In genomic region chr10:102453502-102453901, GRCh38 we compare ENCODE assay signal across 11 cellular contexts. TPM values are rescaled to one million over a fixed set of nuclear protein-coding genes. Genes with fewer than 3 reads are reported as not detected.
DNase-seq lines count a peak whose midpoint lies in the region; ATAC-seq and TF ChIP-seq lines count a peak whose summit lies in the region.
"Had no signal": no experiment of that assay in that cellular context is flagged by ENCODE, and none has a peak within 500 bp of the region (broad histone marks: within the 10 kb centered on the region; RNA-seq: fewer than 3 reads in every experiment).

No MANE protein-coding gene starts in this region.

- H3K23ac ChIP-seq in mesenchymal stem cell (ENCODE audit: low read length in 2 of 2) = no peak overlapping the region

- WGBS in mesenchymal stem cell = 71% methylated on average over 5 of the region's 5 CpGs

- no peak for TF ChIP-seq CTCF in HCT116 (IDR thresholded peaks at IDR 0.05 in 2 of 3, conservative IDR thresholded peaks at IDR 0.05 in 1 of 3; ENCODE audit: borderline replicate concordance in 1 of 3, insufficient read depth in 1 of 3, low read depth in 2 of 3, low read length in 2 of 3)

- intact Hi-C loops in HCT116 (cut with micrococcal nuclease) = no loop called here

- H3K27ac ChIP-seq in ACC112 (ENCODE audit: low read depth, low read length) = peak overlapping the region; percentile 70
- peak overlapping the region; percentile 60; the same call in 1 of the 2 replicates for H3K27ac ChIP-seq in HCT116 (ENCODE audit: low read depth, low read length)
- no peak overlapping the region for H3K27ac ChIP-seq in mesenchymal stem cell (ENCODE audit: low read length, poor library complexity, severe bottlenecking)

- RAD21 ChIA-PET in HCT116 (lab: Charles Lee; ENCODE audit: low non-redundant PET in 1 of 2, low total read pairs in 2 of 2, uncharacterized antibody in 2 of 2, unreplicated experiment in 2 of 2) = interaction anchor here in 1 of 2 experiments (0.6 kb wide), 1 partner anchor 10 kb away, joined by 3 read pairs; no protein-coding TSS in a partner anchor

- no peak overlapping the region for H3K4me3 Mint-ChIP-seq in activated naive CD8-positive, alpha-beta T cell treated with anti-CD3 and anti-CD28 coated beads, Interleukin-2, amount 50 U/mL, for 24 hours
- no peak overlapping the region for H3K4me3 Mint-ChIP-seq in effector memory CD8-positive, alpha-beta T cell

- H3K4me3 ChIP-seq in ACC112 (ENCODE audit: low read depth, low read length) (0 out of 2 replicates have a peak overlapping the region, but pooled peaks have one; percentile 13), HCT116 (replicated peaks in 1 of 2; ENCODE audit: low read depth in 1 of 2, low read length in 2 of 2) (no peak overlapping the region), mesenchymal stem cell (ENCODE audit: insufficient read depth in 1 of 2, low read depth in 1 of 2, low read length in 2 of 2) (no peak overlapping the region)

- H2BK5ac ChIP-seq in mesenchymal stem cell (ENCODE audit: low read depth, low read length, poor library complexity, severe bottlenecking) = no peak overlapping the region

- no peak overlapping the region for H2BK120ac ChIP-seq in mesenchymal stem cell (ENCODE audit: low read depth, low read length)

- H3K9ac ChIP-seq in HCT116 (ENCODE audit: low read length) (peak overlapping the region; percentile 7; the same call in 1 of the 2 replicates), mesenchymal stem cell (ENCODE audit: low read length) (peak overlapping the region; percentile 14)

- POLR2A ChIA-PET in HCT116 (lab: Charles Lee) = interaction anchor here (1.4 to 6.1 kb wide), 3 partner anchors 8 to 20 kb away, joined by 3 to 39 read pairs (median 36); partner anchors contain the start of gene CUEDC2

- no peak overlapping the region for H3K14ac ChIP-seq in mesenchymal stem cell (ENCODE audit: low read length in 2 of 2)

- no peaks in the 10 kb centered on the region for H4K20me1 ChIP-seq in HCT116 (ENCODE audit: insufficient read depth)

- DNase-seq in HCT116 (ENCODE audit: low read depth, low spot score) (no peak), mesenchymal stem cell (peak; percentile 63), NCI-H1105 (lab: John Stamatoyannopoulos, UW) (no peak), amygdala (lab: John Stamatoyannopoulos, UW) (no peak)
- no peak for DNase-seq in activated naive CD8-positive, alpha-beta T cell treated with anti-CD3 and anti-CD28 coated beads, Interleukin-2, amount 50 U/mL, for 24 hours
- no peak for DNase-seq in effector memory CD8-positive, alpha-beta T cell
- DNase-seq: naive B cell, NCI-H2029 treated with DMSO at 0.1 percent for 48 hours had no signal

- ATAC-seq in HCT116 (no peak), HG02588 (IDR thresholded peaks at IDR 0.05; ENCODE audit: unreplicated experiment) (no peak)
- ATAC-seq in activated naive CD8-positive, alpha-beta T cell treated with anti-CD3 and anti-CD28 coated beads, Interleukin-2, amount 50 U/mL, for 24 hours = no peak
- ATAC-seq in effector memory CD8-positive, alpha-beta T cell (replicated peaks) = no peak
- ATAC-seq: T-cell had no signal

- peak overlapping the region in 1 of 2 experiments; percentile 76 for H2BK12ac ChIP-seq in mesenchymal stem cell (ENCODE audit: low read length in 2 of 2)

- H3K4me1 Mint-ChIP-seq in activated naive CD8-positive, alpha-beta T cell treated with anti-CD3 and anti-CD28 coated beads, Interleukin-2, amount 50 U/mL, for 24 hours = peaks cover 43% of the 10 kb centered on the region
- H3K4me1 Mint-ChIP-seq in effector memory CD8-positive, alpha-beta T cell (ENCODE audit: low read depth in 2 of 2) = peaks cover 20 to 31% of the 10 kb centered on the region in 2 donors

- H3K79me2 ChIP-seq in ACC112 (ENCODE audit: control insufficient read depth, insufficient read depth, low read length, unreplicated experiment) = peaks cover 2% of the 10 kb centered on the region
- H3K79me2 ChIP-seq in HCT116 (ENCODE audit: insufficient read depth, low read length) = peaks cover 35% of the 10 kb centered on the region

- H3K9me3 Mint-ChIP-seq in activated naive CD8-positive, alpha-beta T cell treated with anti-CD3 and anti-CD28 coated beads, Interleukin-2, amount 50 U/mL, for 24 hours = no peaks in the 10 kb centered on the region
- no peaks in the 10 kb centered on the region for H3K9me3 Mint-ChIP-seq in effector memory CD8-positive, alpha-beta T cell
- H3K9me3 Mint-ChIP-seq: T-cell had no signal

- H3K9me3 ChIP-seq in HCT116 (ENCODE audit: control insufficient read depth in 1 of 2, insufficient read depth in 1 of 2, low read depth in 1 of 2, low read length in 2 of 2) (no peaks in the 10 kb centered on the region), mesenchymal stem cell (ENCODE audit: control insufficient read depth, low read length) (no peaks in the 10 kb centered on the region)

- no peak for TF ChIP-seq RAD21 in HCT116 (IDR thresholded peaks at IDR 0.05; ENCODE audit: low read depth)

- TF ChIP-seq POLR2A in HCT116 (IDR thresholded peaks at IDR 0.05; ENCODE audit: borderline replicate concordance, extremely low read depth, insufficient read depth, insufficient read length) = no peak

- no TSS peak for BruUV-seq in HCT116 (replicated peaks; lab: Mats Ljungman, UMichigan)

- H4K8ac ChIP-seq in mesenchymal stem cell (ENCODE audit: low read length) = no peak overlapping the region

- H2AK5ac ChIP-seq in mesenchymal stem cell (ENCODE audit: low read length, severe bottlenecking) = peak overlapping the region; percentile 59

- H3K36me3 Mint-ChIP-seq in activated naive CD8-positive, alpha-beta T cell treated with anti-CD3 and anti-CD28 coated beads, Interleukin-2, amount 50 U/mL, for 24 hours (ENCODE audit: low read depth) = peaks cover 25% of the 10 kb centered on the region
- peaks cover 21% of the 10 kb centered on the region for H3K36me3 Mint-ChIP-seq in effector memory CD8-positive, alpha-beta T cell (ENCODE audit: insufficient read depth)
- H3K36me3 Mint-ChIP-seq: naive B cell had no signal

- CTCF ChIA-PET in HCT116 (lab: Charles Lee) = interaction anchor here (0.7 to 1.1 kb wide), 4 partner anchors 8 to 223 kb away, joined by 3 to 6 read pairs (median 4); no protein-coding TSS in a partner anchor

- H4K91ac ChIP-seq in mesenchymal stem cell (ENCODE audit: low read length) = no peak overlapping the region

- no peak overlapping the region for H3K4ac ChIP-seq in mesenchymal stem cell (ENCODE audit: low read depth in 1 of 2, low read length in 2 of 2)

- H2AFZ ChIP-seq in ACC112 (ENCODE audit: low read length, unreplicated experiment) = no peak overlapping the region
- H2AFZ ChIP-seq in HCT116 (ENCODE audit: low read depth, low read length, poor library complexity, severe bottlenecking) = no peak overlapping the region
- no peak overlapping the region for H2AFZ ChIP-seq in mesenchymal stem cell (ENCODE audit: low read depth, low read length)

- H2BK15ac ChIP-seq in mesenchymal stem cell (ENCODE audit: low read depth, poor library complexity, severe bottlenecking) = no peak overlapping the region

- H3K9me2 ChIP-seq in HCT116 (ENCODE audit: insufficient read depth) = no peaks in the 10 kb centered on the region

- peak overlapping the region in 1 of 2 experiments; percentile 49 for H3K18ac ChIP-seq in mesenchymal stem cell (ENCODE audit: low read depth in 1 of 2, low read length in 2 of 2)

- H3K4me1 ChIP-seq in ACC112 (ENCODE audit: control insufficient read depth, insufficient read depth, low read length, unreplicated experiment) = peaks cover 44% of the 10 kb centered on the region
- H3K4me1 ChIP-seq in HCT116 (ENCODE audit: control insufficient read depth in 1 of 2, insufficient read depth in 2 of 2, low read length in 2 of 2) = peaks cover 28 to 38% of the 10 kb centered on the region in 2 experiments
- peaks cover 32% of the 10 kb centered on the region for H3K4me1 ChIP-seq in mesenchymal stem cell (ENCODE audit: control insufficient read depth, insufficient read depth, low read depth, low read length)

- no peaks in the 10 kb centered on the region for H3K27me3 ChIP-seq in ACC112 (ENCODE audit: insufficient read depth, low read length)
- no peaks in the 10 kb centered on the region for H3K27me3 ChIP-seq in HCT116 (ENCODE audit: insufficient read depth, low read length)
- H3K27me3 ChIP-seq in mesenchymal stem cell (ENCODE audit: control insufficient read depth in 1 of 2, insufficient read depth in 1 of 2, low read length in 2 of 2) = no peaks in the 10 kb centered on the region

- H3K27me3 Mint-ChIP-seq in activated naive CD8-positive, alpha-beta T cell treated with anti-CD3 and anti-CD28 coated beads, Interleukin-2, amount 50 U/mL, for 24 hours = no peaks in the 10 kb centered on the region
- no peaks in the 10 kb centered on the region for H3K27me3 Mint-ChIP-seq in effector memory CD8-positive, alpha-beta T cell
- H3K27me3 Mint-ChIP-seq: naive B cell, T-cell had no signal

- peaks cover 10% of the 10 kb centered on the region for H3K79me1 ChIP-seq in mesenchymal stem cell (replicated peaks; ENCODE audit: low read length, poor library complexity, severe bottlenecking)

- H3K4me2 ChIP-seq in HCT116 (ENCODE audit: low read length) (peak overlapping the region; percentile 98), mesenchymal stem cell (ENCODE audit: low read length, poor library complexity, severe bottlenecking) (no peak overlapping the region)

- peak overlapping the region; percentile 96 for H3K27ac Mint-ChIP-seq in activated naive CD8-positive, alpha-beta T cell treated with anti-CD3 and anti-CD28 coated beads, Interleukin-2, amount 50 U/mL, for 24 hours
- H3K27ac Mint-ChIP-seq in effector memory CD8-positive, alpha-beta T cell = peak overlapping the region in 1 of 2 donors; percentile 82

- no peaks in the 10 kb centered on the region for H3K36me3 ChIP-seq in ACC112 (ENCODE audit: insufficient read depth, low read length)
- H3K36me3 ChIP-seq in HCT116 (ENCODE audit: control insufficient read depth in 1 of 2, insufficient read depth in 2 of 2, low read length in 2 of 2) = peaks cover 4 to 13% of the 10 kb centered on the region in 2 experiments; a peak in 2 of 4 replicates
- H3K36me3 ChIP-seq in mesenchymal stem cell (ENCODE audit: control insufficient read depth in 1 of 2, insufficient read depth in 2 of 2, low read depth in 1 of 2, low read length in 2 of 2) = peaks cover 0 to 7% of the 10 kb centered on the region in 2 experiments

RNA-seq across cellular contexts. Expression of gene C10orf95, which starts 2.2 kb away (rescaled TPM):
- total RNA-seq in HCT116 (2021; ENCODE audit: unreplicated experiment) = 2.1 TPM
- 3.8 TPM in 2 replicates for polyA plus RNA-seq in HCT116 (2012)
- not detected for polyA plus RNA-seq in mesenchymal stem cell (2013, experiment 1 of 2)
- 0.03 TPM for polyA plus RNA-seq in mesenchymal stem cell (2013, experiment 2 of 2)

RNA-seq across cellular contexts. Expression of gene CUEDC2, which starts 21.1 kb away (rescaled TPM):
- total RNA-seq in HCT116 (2021; ENCODE audit: unreplicated experiment) = 96.7 TPM
- polyA plus RNA-seq in HCT116 (2012) = 77.0 and 106 TPM in 2 replicates
- polyA plus RNA-seq in mesenchymal stem cell (2013, experiment 1 of 2) = 77.8 TPM
- polyA plus RNA-seq in mesenchymal stem cell (2013, experiment 2 of 2) = 80.7 TPM

RNA-seq across cellular contexts. Expression of gene FBXL15, which starts 32.9 kb away (rescaled TPM):
- 21.1 TPM for total RNA-seq in HCT116 (2021; ENCODE audit: unreplicated experiment)
- polyA plus RNA-seq in HCT116 (2012) = 15.8 and 19.9 TPM in 2 replicates
- polyA plus RNA-seq in mesenchymal stem cell (2013, experiment 1 of 2) = 7.3 TPM
- 7.5 TPM for polyA plus RNA-seq in mesenchymal stem cell (2013, experiment 2 of 2)

RNA-seq across cellular contexts. Expression of gene PSD, which starts 34.9 kb away (rescaled TPM):
- 9.7 TPM for total RNA-seq in HCT116 (2021; ENCODE audit: unreplicated experiment)
- polyA plus RNA-seq in HCT116 (2012) = 8.5 and 8.7 TPM in 2 replicates
- polyA plus RNA-seq in mesenchymal stem cell (2013, experiment 1 of 2) = 2.6 TPM
- polyA plus RNA-seq in mesenchymal stem cell (2013, experiment 2 of 2) = 2.2 TPM

RNA-seq across cellular contexts. Expression of gene ACTR1A, which starts 49.0 kb away (rescaled TPM):
- 94.2 TPM for total RNA-seq in HCT116 (2021; ENCODE audit: unreplicated experiment)
- 57.1 and 66.3 TPM in 2 replicates for polyA plus RNA-seq in HCT116 (2012)
- 87.9 TPM for polyA plus RNA-seq in mesenchymal stem cell (2013, experiment 1 of 2)
- 88.7 TPM for polyA plus RNA-seq in mesenchymal stem cell (2013, experiment 2 of 2)
